ENCODE assay signal across 23 cellular contexts in the genomic region with DNA sequence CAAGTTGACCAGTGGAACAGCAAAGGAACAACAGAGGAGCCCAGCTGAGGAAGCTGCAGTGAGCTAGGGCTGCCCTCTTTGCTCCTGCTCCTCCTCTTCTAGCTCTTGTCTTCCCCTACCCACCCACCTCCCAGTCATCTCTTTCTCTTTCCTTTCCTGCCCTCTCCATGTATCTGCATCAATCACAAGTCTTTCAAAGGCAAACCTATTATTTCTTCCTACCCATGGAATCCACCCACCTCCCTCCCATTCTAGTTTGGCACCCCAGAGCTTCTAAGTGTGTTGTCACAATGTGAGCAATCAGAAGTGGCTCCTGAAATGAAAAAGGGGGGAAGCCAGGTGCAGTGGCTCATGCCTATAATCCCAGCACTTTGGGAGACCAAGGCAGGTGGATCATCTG.
DNase-seq lines count a peak whose midpoint lies in the region; ATAC-seq and TF ChIP-seq lines count a peak whose summit lies in the region.
"Had no signal": no experiment of that assay in that cellular context is flagged by ENCODE, and none has a peak within 500 bp of the region (broad histone marks: within the 10 kb centered on the region; RNA-seq: fewer than 3 reads in every experiment).

No MANE protein-coding gene starts in this region.

- H3K27ac ChIP-seq in CD4-positive, CD25-positive, alpha-beta regulatory T cell (ENCODE audit: insufficient read depth, low read length, poor library complexity, severe bottlenecking) = no peak overlapping the region
- H3K27ac ChIP-seq in sigmoid colon = no peak overlapping the region
- H3K27ac ChIP-seq: C4-2B had no signal

- ATAC-seq in CD4-positive, CD25-positive, alpha-beta regulatory T cell (ENCODE audit: low read depth in 2 of 2) = no peak
- ATAC-seq: PC-3, Right ventricle myocardium inferior had no signal

- no peak for TF ChIP-seq CTCF in sigmoid colon (IDR thresholded peaks at IDR 0.05)

- no peak for DNase-seq in CD4-positive, CD25-positive, alpha-beta regulatory T cell
- DNase-seq in sigmoid colon = peak; percentile 34
- DNase-seq in central memory CD4-positive, alpha-beta T cell = no peak
- DNase-seq in NCI-H2029 (lab: John Stamatoyannopoulos, UW) = no peak
- DNase-seq in SHP77 treated with DMSO at 0.1 percent for 48 hours (lab: John Stamatoyannopoulos, UW) = no peak
- DNase-seq: CD8-positive, alpha-beta memory T cell; DMS 273 treated with DMSO at 0.1 percent for 48 hours; DMS79 treated with DMSO at 0.1 percent for 48 hours; GF-D8; GOT3; KG1; MM.1S; NCI-H2081; NCI-H2171 treated with DMSO at 0.1 percent for 48 hours; NCI-H524; NCI-H82; NK-92 treated with Interleukin-12 subunit alpha and Interleukin-12 subunit beta, amount 100 ng/mL, for 24 hours; PC-3 had no signal

- no peak for TF ChIP-seq EP300 in sigmoid colon (IDR thresholded peaks at IDR 0.05)

- H3K4me3 Mint-ChIP-seq in CD4-positive, CD25-positive, alpha-beta regulatory T cell = peak overlapping the region in 1 of 4 donors; percentile 28
- no peak overlapping the region for H3K4me3 Mint-ChIP-seq in IgD-negative memory B cell
- no peak overlapping the region for H3K4me3 Mint-ChIP-seq in dendritic cell treated with granulocyte-macrophage colony-stimulating factor and Interleukin-4, amounts not matched to agents 40 ng/mL and 50 ng/mL, for 4 days

- no peaks in the 10 kb centered on the region for H3K36me3 ChIP-seq in CD4-positive, CD25-positive, alpha-beta regulatory T cell (ENCODE audit: control insufficient read depth, insufficient read depth, low read length)
- no peaks in the 10 kb centered on the region for H3K36me3 ChIP-seq in sigmoid colon
- H3K36me3 ChIP-seq: HAP-1 had no signal

- no peaks in the 10 kb centered on the region for H3K9me3 ChIP-seq in CD4-positive, CD25-positive, alpha-beta regulatory T cell (ENCODE audit: control insufficient read depth in 2 of 2, low read length in 2 of 2)
- no peaks in the 10 kb centered on the region for H3K9me3 ChIP-seq in sigmoid colon
- H3K9me3 ChIP-seq: HAP-1 had no signal

- H3K4me1 Mint-ChIP-seq in CD4-positive, CD25-positive, alpha-beta regulatory T cell = peaks cover 5 to 33% (median 14%) of the 10 kb centered on the region in 4 donors
- peaks cover 20 to 31% (median 29%) of the 10 kb centered on the region in 3 donors for H3K4me1 Mint-ChIP-seq in IgD-negative memory B cell
- H3K4me1 Mint-ChIP-seq in dendritic cell treated with granulocyte-macrophage colony-stimulating factor and Interleukin-4, amounts not matched to agents 40 ng/mL and 50 ng/mL, for 4 days (ENCODE audit: low read depth) = peaks cover 52% of the 10 kb centered on the region

- no peaks in the 10 kb centered on the region for H3K9me3 Mint-ChIP-seq in CD4-positive, CD25-positive, alpha-beta regulatory T cell
- H3K9me3 Mint-ChIP-seq in IgD-negative memory B cell = no peaks in the 10 kb centered on the region
- H3K9me3 Mint-ChIP-seq in dendritic cell treated with granulocyte-macrophage colony-stimulating factor and Interleukin-4, amounts not matched to agents 40 ng/mL and 50 ng/mL, for 4 days = no peaks in the 10 kb centered on the region

- no peak overlapping the region for H3K4me3 ChIP-seq in CD4-positive, CD25-positive, alpha-beta regulatory T cell (ENCODE audit: low read depth, low read length)
- H3K4me3 ChIP-seq in sigmoid colon = no peak overlapping the region
- H3K4me3 ChIP-seq: HAP-1 had no signal

- no peaks in the 10 kb centered on the region for H3K27me3 ChIP-seq in CD4-positive, CD25-positive, alpha-beta regulatory T cell (ENCODE audit: control insufficient read depth, insufficient read depth, low read length)
- H3K27me3 ChIP-seq in sigmoid colon = no peaks in the 10 kb centered on the region

- peaks cover 14% of the 10 kb centered on the region for H3K4me1 ChIP-seq in CD4-positive, CD25-positive, alpha-beta regulatory T cell (ENCODE audit: control insufficient read depth, insufficient read depth, low read length, poor library complexity, severe bottlenecking)
- peaks cover 0 to 14% (median 3%) of the 10 kb centered on the region in 4 donors for H3K4me1 ChIP-seq in sigmoid colon

- H3K27ac Mint-ChIP-seq in CD4-positive, CD25-positive, alpha-beta regulatory T cell = peak overlapping the region in 2 of 3 donors; percentile 14 to 47
- H3K27ac Mint-ChIP-seq in IgD-negative memory B cell = peak overlapping the region in 2 of 3 donors; percentile 60 to 69
- H3K27ac Mint-ChIP-seq in dendritic cell treated with granulocyte-macrophage colony-stimulating factor and Interleukin-4, amounts not matched to agents 40 ng/mL and 50 ng/mL, for 4 days = peak overlapping the region; percentile 42

- peaks cover 3% of the 10 kb centered on the region for H3K36me3 Mint-ChIP-seq in CD4-positive, CD25-positive, alpha-beta regulatory T cell
- H3K36me3 Mint-ChIP-seq in IgD-negative memory B cell = no peaks in the 10 kb centered on the region
- no peaks in the 10 kb centered on the region for H3K36me3 Mint-ChIP-seq in dendritic cell treated with granulocyte-macrophage colony-stimulating factor and Interleukin-4, amounts not matched to agents 40 ng/mL and 50 ng/mL, for 4 days (ENCODE audit: low read depth)

- intact Hi-C loops in dendritic cell treated with granulocyte-macrophage colony-stimulating factor and Interleukin-4, amounts not matched to agents 40 ng/mL and 50 ng/mL, for 4 days (cut with micrococcal nuclease) = no loop called here
- intact Hi-C loops in sigmoid colon (cut with DNase I) = no loop called here

- peaks cover 7% of the 10 kb centered on the region for H3K27me3 Mint-ChIP-seq in CD4-positive, CD25-positive, alpha-beta regulatory T cell
- peaks cover 6% of the 10 kb centered on the region for H3K27me3 Mint-ChIP-seq in IgD-negative memory B cell
- H3K27me3 Mint-ChIP-seq in dendritic cell treated with granulocyte-macrophage colony-stimulating factor and Interleukin-4, amounts not matched to agents 40 ng/mL and 50 ng/mL, for 4 days = no peaks in the 10 kb centered on the region

- TF ChIP-seq POLR2A in sigmoid colon (IDR thresholded peaks at IDR 0.05) = no peak
